In genomic region chr9:36160121-36160520, GRCh38 we compare ENCODE assay signal across 6 cellular contexts. TPM values are rescaled to one million over a fixed set of nuclear protein-coding genes. Genes with fewer than 3 reads are reported as not detected.
"Had no signal": no experiment of that assay in that cellular context is flagged by ENCODE, and none has a peak within 500 bp of the region (broad histone marks: within the 10 kb centered on the region; RNA-seq: fewer than 3 reads in every experiment).

No MANE protein-coding gene starts in this region.

RNA-seq across cellular contexts. Expression of gene CCIN, which starts 9.1 kb away (rescaled TPM):
- total RNA-seq: activated CD4-positive, alpha-beta memory T cell treated with anti-CD3 and anti-CD28 coated beads for 36 hours; activated naive CD4-positive, alpha-beta T cell treated with anti-CD3 and anti-CD28 coated beads for 36 hours; activated naive CD8-positive, alpha-beta T cell treated with anti-CD3 and anti-CD28 coated beads for 36 hours; activated T-cell treated with anti-CD3 and anti-CD28 coated beads, Interleukin-2, amount 50 U/mL, for 4 hours; K562; OCI-LY7 had no signal

RNA-seq across cellular contexts. Expression of gene GLIPR2, which starts 23.6 kb away (rescaled TPM):
- total RNA-seq: OCI-LY7 had no signal
